In the genomic region with DNA sequence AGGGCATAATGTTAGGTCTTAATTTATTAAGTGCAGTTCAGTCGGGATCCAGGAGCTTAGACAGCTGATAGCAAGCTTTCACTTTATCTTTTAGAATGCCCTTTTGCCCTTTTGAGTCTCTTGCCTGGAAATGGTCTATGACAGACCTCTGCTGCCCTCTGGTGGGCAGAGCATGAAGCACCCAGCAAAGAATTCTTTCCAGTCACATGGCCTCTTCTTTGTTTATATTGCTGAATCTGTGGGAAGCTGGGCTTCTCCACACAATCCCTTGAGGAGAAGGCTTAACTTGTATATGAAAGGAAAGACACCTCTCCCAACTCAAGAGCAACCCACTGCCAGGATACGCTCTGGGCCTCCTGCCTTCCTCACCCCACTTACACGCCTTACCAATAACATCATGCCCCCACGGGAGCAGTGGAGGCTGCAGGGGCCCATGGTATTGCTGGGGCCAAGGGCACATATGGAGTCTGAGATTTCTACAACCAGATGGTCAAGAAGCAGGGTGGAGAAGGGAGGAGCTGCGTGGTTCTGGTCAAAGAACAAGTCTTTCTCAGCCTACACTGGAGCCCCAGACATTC, we compare ENCODE assay signal across 8 cellular contexts. TPM values are rescaled to one million over a fixed set of nuclear protein-coding genes. Genes with fewer than 3 reads are reported as not detected.
DNase-seq lines count a peak whose midpoint lies in the region; ATAC-seq, FAIRE-seq and TF ChIP-seq lines count a peak whose summit lies in the region.

No MANE protein-coding gene starts in this region.

- DNase-seq in D721Med (ENCODE audit: insufficient read length, low spot score) (peak; percentile 43), IMR-90 (peak; percentile 80), OCI-M1 (lab: John Stamatoyannopoulos, UW) (peak; percentile 93), activated T-cell treated with anti-CD3 and anti-CD28 coated beads for 1 hour (ENCODE audit: low read depth) (peak; percentile 74), esophagus squamous epithelium (lab: John Stamatoyannopoulos, UW) (no peak)
- peak; percentile 59 to 84 (median 74) for DNase-seq in naive thymus-derived CD4-positive, alpha-beta T cell
- DNase-seq in stimulated activated CD8-positive, alpha-beta memory T cell treated with anti-CD3 and anti-CD28 coated beads, Interleukin-7, amount 100 ng/mL, for 24 hours (ENCODE audit: low read depth), result peak; percentile 65

- ATAC-seq in IMR-90 (ENCODE audit: low read depth) (peak; percentile 93), GM21717 (IDR thresholded peaks at IDR 0.05; ENCODE audit: unreplicated experiment) (no peak)
- peak; percentile 95 for ATAC-seq in naive thymus-derived CD4-positive, alpha-beta T cell

- peak overlapping the region; percentile 71; the same call in 1 of the 2 replicates for H4K5ac ChIP-seq in IMR-90 (ENCODE audit: low read depth, low read length)

- H3K4me3 Mint-ChIP-seq in naive thymus-derived CD4-positive, alpha-beta T cell, result no peak overlapping the region

- H4K8ac ChIP-seq in IMR-90 (ENCODE audit: low read depth in 2 of 2, low read length in 2 of 2), result peak overlapping the region; percentile 3 to 46; a peak in 2 of 4 replicates

- peak overlapping the region; percentile 54 for H4K91ac ChIP-seq in IMR-90 (ENCODE audit: insufficient read depth, low read depth, low read length)

- H2BK20ac ChIP-seq in IMR-90 (ENCODE audit: low read depth, low read length), result peak overlapping the region; percentile 63

- H3K4me1 Mint-ChIP-seq in naive thymus-derived CD4-positive, alpha-beta T cell, result peaks cover 0 to 5% (median 4%) of the 10 kb centered on the region in 7 donors

- H2BK5ac ChIP-seq in IMR-90 (ENCODE audit: low read depth, low read length, poor library complexity, severe bottlenecking), result peak overlapping the region; percentile 15

- peaks cover 0 to 14% (median 8%) of the 10 kb centered on the region in 5 donors for H3K27me3 Mint-ChIP-seq in naive thymus-derived CD4-positive, alpha-beta T cell

- H3K18ac ChIP-seq in IMR-90 (ENCODE audit: low read depth, low read length), result peak overlapping the region; percentile 83

- H3K36me3 ChIP-seq in IMR-90 (ENCODE audit: control insufficient read depth, insufficient read depth, low read length), result no peaks in the 10 kb centered on the region
- no peaks in the 10 kb centered on the region for H3K36me3 ChIP-seq in esophagus squamous epithelium
- H3K36me3 ChIP-seq in naive thymus-derived CD4-positive, alpha-beta T cell (ENCODE audit: control insufficient read depth in 2 of 3, insufficient read depth in 3 of 3, low read length in 3 of 3), result no peaks in the 10 kb centered on the region

- POLR2A ChIA-PET in IMR-90 (lab: Charles Lee; ENCODE audit: unreplicated experiment), result interaction anchor here (1.4 kb wide), 1 partner anchor 427 kb away, joined by 4 read pairs; no protein-coding TSS in a partner anchor
- POLR2A ChIA-PET in naive thymus-derived CD4-positive, alpha-beta T cell (lab: Charles Lee), result interaction anchor here (1.8 kb wide), 1 partner anchor 408 kb away, joined by 12 read pairs; the partner anchor contains the start of gene SYS1

- in situ Hi-C loops in IMR-90 (cut with MboI; ENCODE audit: low sequenced_read_pairs), result loop anchor here (5.0 to 25.0 kb wide), 2 partner anchors 234 to 454 kb away; partner anchors contain the start of genes EPPIN and WFDC6

- no peaks in the 10 kb centered on the region for H4K20me1 ChIP-seq in IMR-90 (ENCODE audit: insufficient read depth, low read length)

- dilution Hi-C loops in IMR-90 (cut with HindIII; ENCODE audit: low sequenced_read_pairs, unreplicated experiment), result no loop called here

- peak overlapping the region; percentile 67 for H2AK9ac ChIP-seq in IMR-90 (replicated peaks; ENCODE audit: low read depth, low read length, poor library complexity)

- peaks cover 21% of the 10 kb centered on the region for H3K27me3 ChIP-seq in IMR-90 (ENCODE audit: control insufficient read depth, insufficient read depth, low read length)
- no peaks in the 10 kb centered on the region for H3K27me3 ChIP-seq in esophagus squamous epithelium
- no peaks in the 10 kb centered on the region for H3K27me3 ChIP-seq in naive thymus-derived CD4-positive, alpha-beta T cell (ENCODE audit: control insufficient read depth in 2 of 2, insufficient read depth in 2 of 2, low read length in 2 of 2)

- no peak overlapping the region for H3K23ac ChIP-seq in IMR-90 (ENCODE audit: low read depth, low read length)

- BruUV-seq in IMR-90 (replicated peaks; lab: Mats Ljungman, UMichigan), result no TSS peak

- peak overlapping the region; percentile 55; the same call in 1 of the 2 replicates for H3K14ac ChIP-seq in IMR-90 (replicated peaks; ENCODE audit: low read depth, low read length)

- no peak for FAIRE-seq in D721Med (lab: Jason Lieb, UNC)

- peak overlapping the region; percentile 67 for H2BK120ac ChIP-seq in IMR-90 (ENCODE audit: low read depth, low read length)

- peak overlapping the region; percentile 13; the same call in 1 of the 2 replicates for H3K9ac ChIP-seq in IMR-90 (ENCODE audit: low read depth, low read length)

- peak overlapping the region; percentile 81 for H2AFZ ChIP-seq in IMR-90 (replicated peaks; ENCODE audit: low read length, poor library complexity)

- WGBS in IMR-90 (ENCODE audit: extremely low coverage in 2 of 2, insufficient read length in 1 of 2), 2 experiments, result no CpG with 5 or more reads among the region's 5 CpGs
- 10 to 22% methylated on average over 3 to 5 of the region's 5 CpGs for WGBS in esophagus squamous epithelium, 2 donors

- H3K56ac ChIP-seq in IMR-90 (ENCODE audit: extremely low read depth, insufficient read depth, low read length), result no peak overlapping the region

- peak overlapping the region; percentile 69; the same call in 1 of the 2 replicates for H3K27ac ChIP-seq in IMR-90 (ENCODE audit: insufficient read depth, low read length)
- peak overlapping the region in 3 of 4 donors; percentile 62 to 69 (median 64) for H3K27ac ChIP-seq in esophagus squamous epithelium
- no peak overlapping the region for H3K27ac ChIP-seq in naive thymus-derived CD4-positive, alpha-beta T cell (ENCODE audit: low read depth, low read length)

- peaks cover 5% of the 10 kb centered on the region; the same call in 1 of the 2 replicates for H3K9me1 ChIP-seq in IMR-90 (ENCODE audit: insufficient read depth, low read length)

- intact Hi-C loops in IMR-90 (cut with micrococcal nuclease) (loop anchor here (1.0 to 10.0 kb wide), 11 partner anchors 179 to 1076 kb away; partner anchors contain the start of genes NCOA5, STK4, SYS1 and TOMM34), esophagus squamous epithelium (cut with DNase I) (loop anchor here (10.0 kb wide), 1 partner anchor 306 kb away; the partner anchor contains the start of gene WFDC2)
- intact Hi-C loops in naive thymus-derived CD4-positive, alpha-beta T cell (cut with micrococcal nuclease), result loop anchor here (1.0 to 5.0 kb wide), 12 partner anchors 179 to 465 kb away; partner anchors contain the start of genes RBPJL (in 2 of the 2), EPPIN (in 1 of the 2) and SYS1 (in 1 of the 2)

- H2BK15ac ChIP-seq in IMR-90 (ENCODE audit: low read depth, low read length), result peak overlapping the region; percentile 12; the same call in 1 of the 3 replicates

- no peak overlapping the region for H3K4me3 ChIP-seq in IMR-90 (ENCODE audit: insufficient read depth, low read depth, low read length)
- H3K4me3 ChIP-seq in esophagus squamous epithelium, result no peak overlapping the region
- no peak overlapping the region for H3K4me3 ChIP-seq in naive thymus-derived CD4-positive, alpha-beta T cell (ENCODE audit: low read length)

- no peaks in the 10 kb centered on the region for H3K36me3 Mint-ChIP-seq in naive thymus-derived CD4-positive, alpha-beta T cell

- H3K4me2 ChIP-seq in IMR-90 (ENCODE audit: low read depth, low read length), result peak overlapping the region; percentile 34; the same call in 1 of the 2 replicates

- H3K79me1 ChIP-seq in IMR-90 (ENCODE audit: low read depth in 1 of 2, low read length in 2 of 2), result no peaks in the 10 kb centered on the region

- peak overlapping the region in 3 of 9 donors; percentile 4 to 40 (median 5) for H3K27ac Mint-ChIP-seq in naive thymus-derived CD4-positive, alpha-beta T cell

- 0 out of 2 replicates have a peak overlapping the region, but pooled peaks have one; percentile 25 for H3K4ac ChIP-seq in IMR-90 (ENCODE audit: low read depth, low read length)

- H3K9me3 ChIP-seq in IMR-90 (ENCODE audit: control insufficient read depth, insufficient read depth, low read length), result no peaks in the 10 kb centered on the region
- no peaks in the 10 kb centered on the region for H3K9me3 ChIP-seq in esophagus squamous epithelium
- H3K9me3 ChIP-seq in naive thymus-derived CD4-positive, alpha-beta T cell (ENCODE audit: control insufficient read depth in 2 of 3, low read length in 3 of 3), result no peaks in the 10 kb centered on the region

- CTCF ChIA-PET in IMR-90 (lab: Yijun Ruan, JAX), result interaction anchor here (0.6 to 2.1 kb wide), 24 partner anchors 9 to 727 kb away, joined by 3 to 16 read pairs (median 4); no protein-coding TSS in a partner anchor
- CTCF ChIA-PET in naive thymus-derived CD4-positive, alpha-beta T cell (lab: Charles Lee), result interaction anchor here (0.6 to 4.4 kb wide), 23 partner anchors 9 to 829 kb away, joined by 3 to 67 read pairs (median 3); partner anchors contain the start of genes ELMO2, SYS1 and WFDC10B

- H3K9me3 Mint-ChIP-seq in naive thymus-derived CD4-positive, alpha-beta T cell, result no peaks in the 10 kb centered on the region

- H3K4me1 ChIP-seq in IMR-90 (ENCODE audit: control insufficient read depth, insufficient read depth, low read length), result peaks cover 7% of the 10 kb centered on the region
- H3K4me1 ChIP-seq in esophagus squamous epithelium, result peaks cover 4 to 30% (median 5%) of the 10 kb centered on the region in 3 donors
- H3K4me1 ChIP-seq in naive thymus-derived CD4-positive, alpha-beta T cell (ENCODE audit: control insufficient read depth in 2 of 2, insufficient read depth in 2 of 2, low read length in 2 of 2), result no peaks in the 10 kb centered on the region

- H2AK5ac ChIP-seq in IMR-90 (ENCODE audit: low read depth, low read length), result no peak overlapping the region; the same call in 1 of the 2 replicates

- TF ChIP-seq POLR2A in IMR-90 (IDR thresholded peaks at IDR 0.05; ENCODE audit: low read depth, low read length) (no peak), esophagus squamous epithelium (IDR thresholded peaks at IDR 0.05) (no peak)

- TF ChIP-seq CTCF in D721Med (IDR thresholded peaks at IDR 0.05; ENCODE audit: insufficient read depth, missing control alignments) (peak; percentile 98), IMR-90 (conservative IDR thresholded peaks at IDR 0.05; ENCODE audit: low read depth, low read length) (peak; percentile 97), esophagus squamous epithelium (IDR thresholded peaks at IDR 0.05) (peak; percentile 91 to 97 (median 96))

- peak; percentile 91 for TF ChIP-seq RAD21 in IMR-90 (IDR thresholded peaks at IDR 0.05; ENCODE audit: low read length)

RNA-seq across cellular contexts. Expression of gene WFDC3, which starts 20.4 kb away (rescaled TPM):
- 0.18 TPM in 1 of 2 replicates, not detected in the other for total RNA-seq in IMR-90 (2012; rRNA removed)
- polyA plus RNA-seq in IMR-90 (2012; rRNA removed), result 0.87 and 1.4 TPM in 2 replicates
- 0.52 and 2.9 TPM in 2 replicates for polyA plus RNA-seq in IMR-90 (2012; cell fraction: cytosol; rRNA removed)
- polyA plus RNA-seq in IMR-90 (2012; cell fraction: nucleus; rRNA removed; ENCODE audit: low replicate concordance), result 0.23 and 1.6 TPM in 2 replicates
- total RNA-seq in esophagus squamous epithelium, result 1 to 10 TPM in 1 of 4 donors, not detected in 3; 1.3 TPM
- not detected for total RNA-seq in naive thymus-derived CD4-positive, alpha-beta T cell
- polyA plus RNA-seq in naive thymus-derived CD4-positive, alpha-beta T cell, result not detected

RNA-seq across cellular contexts. Expression of gene DNTTIP1, which starts 20.5 kb away (rescaled TPM):
- total RNA-seq in IMR-90 (2012; rRNA removed) (17.8 and 19.4 TPM in 2 replicates), esophagus squamous epithelium (10 to 100 TPM; 13.9 to 23.1 (median 20.3) TPM)
- 51.0 and 53.7 TPM in 2 replicates for polyA plus RNA-seq in IMR-90 (2012; rRNA removed)
- polyA plus RNA-seq in IMR-90 (2012; cell fraction: cytosol; rRNA removed), result 54.6 and 56.6 TPM in 2 replicates
- 25.1 and 42.2 TPM in 2 replicates for polyA plus RNA-seq in IMR-90 (2012; cell fraction: nucleus; rRNA removed; ENCODE audit: low replicate concordance)
- total RNA-seq in naive thymus-derived CD4-positive, alpha-beta T cell, result 10 to 100 TPM; 13.1 to 31.7 (median 18.8) TPM
- 10 to 100 TPM; 39.2 to 40.3 TPM for polyA plus RNA-seq in naive thymus-derived CD4-positive, alpha-beta T cell

RNA-seq across cellular contexts. Expression of gene UBE2C, which starts 41.2 kb away (rescaled TPM):
- total RNA-seq in IMR-90 (2012; rRNA removed), result 43.4 and 43.6 TPM in 2 replicates
- polyA plus RNA-seq in IMR-90 (2012; rRNA removed), result 120 and 124 TPM in 2 replicates
- polyA plus RNA-seq in IMR-90 (2012; cell fraction: cytosol; rRNA removed), result 90.8 and 151 TPM in 2 replicates
- polyA plus RNA-seq in IMR-90 (2012; cell fraction: nucleus; rRNA removed; ENCODE audit: low replicate concordance), result 24.4 and 32.9 TPM in 2 replicates
- 10 to 100 TPM; 17.4 to 54.4 (median 31.2) TPM for total RNA-seq in esophagus squamous epithelium
- 100 to 1,000 TPM in 1 of 5 experiments, under 1 TPM in 3, not detected in 1; 0.50 to 129 (median 0.75) TPM for total RNA-seq in naive thymus-derived CD4-positive, alpha-beta T cell
- polyA plus RNA-seq in naive thymus-derived CD4-positive, alpha-beta T cell, result not detected

RNA-seq across cellular contexts. Expression of gene SPINT4, which starts 49.1 kb away (rescaled TPM):
- total RNA-seq in IMR-90 (2012; rRNA removed), result not detected in 2 replicates
- not detected in 2 replicates for polyA plus RNA-seq in IMR-90 (2012; rRNA removed)
- not detected in 2 replicates for polyA plus RNA-seq in IMR-90 (2012; cell fraction: cytosol; rRNA removed)
- polyA plus RNA-seq in IMR-90 (2012; cell fraction: nucleus; rRNA removed; ENCODE audit: low replicate concordance), result not detected in 2 replicates
- total RNA-seq in esophagus squamous epithelium, result not detected
- total RNA-seq in naive thymus-derived CD4-positive, alpha-beta T cell, result not detected
- not detected for polyA plus RNA-seq in naive thymus-derived CD4-positive, alpha-beta T cell

RNA-seq across cellular contexts. Expression of gene TNNC2, which starts 55.8 kb away (rescaled TPM):
- 0.28 TPM in 1 of 2 replicates, not detected in the other for total RNA-seq in IMR-90 (2012; rRNA removed)
- 0.46 and 0.53 TPM in 2 replicates for polyA plus RNA-seq in IMR-90 (2012; rRNA removed)
- 0.31 and 0.44 TPM in 2 replicates for polyA plus RNA-seq in IMR-90 (2012; cell fraction: cytosol; rRNA removed)
- 1.8 and 4.5 TPM in 2 replicates for polyA plus RNA-seq in IMR-90 (2012; cell fraction: nucleus; rRNA removed; ENCODE audit: low replicate concordance)
- total RNA-seq in esophagus squamous epithelium, result 1 to 10 TPM in 1 of 4 donors, not detected in 3; 1.1 TPM
- total RNA-seq in naive thymus-derived CD4-positive, alpha-beta T cell, result 1 to 10 TPM in 1 of 5 experiments, under 1 TPM in 1, not detected in 3; 0.59 to 1.4 TPM
- polyA plus RNA-seq in naive thymus-derived CD4-positive, alpha-beta T cell, result not detected
